In the genomic region with DNA sequence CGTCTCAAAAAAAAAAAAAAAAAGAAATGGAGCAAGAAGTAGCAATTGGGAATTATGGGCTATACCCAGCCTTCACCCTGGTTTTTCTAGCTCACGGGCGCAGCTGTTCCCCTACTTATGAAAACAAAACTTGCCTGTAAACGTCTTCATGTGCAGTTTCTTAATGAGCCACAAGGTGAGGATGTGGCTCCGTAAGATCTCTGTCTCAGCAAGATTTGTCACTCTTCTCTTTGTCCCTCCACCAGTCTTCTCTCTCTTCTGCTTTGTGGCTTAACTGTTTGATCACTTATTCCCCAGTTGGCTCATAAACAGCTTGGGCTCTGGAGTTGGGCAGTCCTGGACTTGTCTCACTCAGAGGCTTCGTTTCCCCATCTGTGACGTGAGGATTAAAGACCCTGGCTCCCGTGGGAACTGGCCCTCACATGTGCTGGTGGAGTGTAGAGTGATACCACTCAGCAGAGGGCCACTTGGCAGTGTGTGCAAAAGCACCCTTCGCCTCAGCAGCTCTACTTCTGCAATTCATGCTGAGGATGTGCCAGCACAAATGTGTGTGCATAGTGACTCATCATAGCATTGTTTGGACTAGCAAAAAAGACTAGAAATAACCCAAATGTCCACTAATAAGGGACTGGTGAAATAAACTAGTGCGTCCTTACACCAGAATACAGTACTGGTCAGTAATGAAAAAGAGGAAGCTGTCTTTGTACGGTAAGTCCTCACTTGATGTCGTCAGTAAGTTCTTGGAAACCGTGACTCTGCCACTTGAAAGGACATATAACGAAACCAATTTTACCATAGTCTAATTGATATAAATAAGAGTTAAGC, we compare ENCODE assay signal across 8 cellular contexts. TPM values are rescaled to one million over a fixed set of nuclear protein-coding genes. Genes with fewer than 3 reads are reported as not detected.
DNase-seq lines count a peak whose midpoint lies in the region; ATAC-seq, FAIRE-seq and TF ChIP-seq lines count a peak whose summit lies in the region.

No MANE protein-coding gene starts in this region.

- WGBS in HepG2 (ENCODE audit: low lambda C conversion rate): 88% methylated on average over 14 of the region's 14 CpGs

- H3K4me1 ChIP-seq in HepG2 (ENCODE audit: insufficient read depth, low read length): peaks cover 73% of the 10 kb centered on the region

- 0 out of 2 replicates have a peak, but pooled peaks have one; percentile 13 for TF ChIP-seq RAD21 in HepG2 (CRISPR knock-in tag; IDR thresholded peaks at IDR 0.05)

- H3K9me3 Mint-ChIP-seq in T-cell (no peaks in the 10 kb centered on the region), chondrocyte (ENCODE audit: low read depth) (no peaks in the 10 kb centered on the region)

- no peaks in the 10 kb centered on the region for H3K9me3 ChIP-seq in HepG2 (ENCODE audit: low read length)

- H3K36me3 Mint-ChIP-seq in T-cell: no peaks in the 10 kb centered on the region
- H3K36me3 Mint-ChIP-seq in chondrocyte (ENCODE audit: low read depth): no peaks in the 10 kb centered on the region

- H3K4me1 Mint-ChIP-seq in T-cell (peaks cover 47 to 68% (median 67%) of the 10 kb centered on the region in 3 donors), chondrocyte (ENCODE audit: low read depth) (peaks cover 49% of the 10 kb centered on the region)

- intact Hi-C loops in HepG2 (cut with micrococcal nuclease; ENCODE audit: unreplicated experiment): loop anchor here (1.0 kb wide), 1 partner anchor 122 kb away; no protein-coding TSS in a partner anchor

- no peak overlapping the region for H3K27ac ChIP-seq in HepG2 (ENCODE audit: extremely low read length, insufficient read depth, low read length)

- peaks cover 68% of the 10 kb centered on the region for H3K79me2 ChIP-seq in HepG2 (ENCODE audit: insufficient read depth, low read length)

- H3K27ac Mint-ChIP-seq in T-cell: peak overlapping the region in 1 of 2 donors; percentile 71
- H3K27ac Mint-ChIP-seq in chondrocyte (ENCODE audit: unreplicated experiment): peak overlapping the region; percentile 99

- no peak overlapping the region for H3K4me2 ChIP-seq in HepG2 (ENCODE audit: low read depth, low read length)

- peaks cover 4% of the 10 kb centered on the region for H4K20me1 ChIP-seq in HepG2 (ENCODE audit: insufficient read depth, low read length)

- H3K4me3 ChIP-seq in H7 (ENCODE audit: insufficient read depth, low read depth, low read length): no peak overlapping the region
- no peak overlapping the region for H3K4me3 ChIP-seq in HepG2 (replicated peaks in 1 of 3; ENCODE audit: insufficient read depth in 1 of 3, low read depth in 2 of 3, low read length in 3 of 3)

- peak; percentile 84 for TF ChIP-seq CTCF in chondrocyte (IDR thresholded peaks at IDR 0.05)
- peak; percentile 57 for TF ChIP-seq CTCF in HepG2 (CRISPR knock-in tag; IDR thresholded peaks at IDR 0.05)

- H3K4me3 Mint-ChIP-seq in T-cell (peak overlapping the region in 1 of 3 donors; percentile 49), chondrocyte (ENCODE audit: unreplicated experiment) (peak overlapping the region; percentile 50)

- no peak overlapping the region for H2AFZ ChIP-seq in HepG2 (ENCODE audit: low read length)

- BruUV-seq in HepG2 (replicated peaks; lab: Mats Ljungman, UMichigan): no TSS peak

- H3K36me3 ChIP-seq in H7 (replicated peaks; ENCODE audit: control insufficient read depth, insufficient read depth, low read length) (peaks cover 2% of the 10 kb centered on the region), HepG2 (replicated peaks in 1 of 2; ENCODE audit: control insufficient read depth in 1 of 2, insufficient read depth in 2 of 2, low read length in 2 of 2) (peaks cover 8 to 11% of the 10 kb centered on the region in 2 experiments)

- no peak for TF ChIP-seq POLR2A in HepG2 (IDR thresholded peaks at IDR 0.05; ENCODE audit: insufficient read depth in 1 of 2, low read depth in 2 of 2, low read length in 2 of 2)

- H3K27me3 Mint-ChIP-seq in T-cell (no peaks in the 10 kb centered on the region), chondrocyte (ENCODE audit: low read depth) (no peaks in the 10 kb centered on the region)

- in situ Hi-C loops in HepG2 (cut with HindIII; ENCODE audit: extremely low pct_ligation_motif_present, low pct_unique_long_range_greater_than_20kb): loop anchor here (25.0 kb wide), 1 partner anchor 497 kb away; no protein-coding TSS in a partner anchor

- peak; percentile 69 to 85 (median 72) for ATAC-seq in T-cell (replicated peaks in 1 of 4)
- ATAC-seq in HepG2: peak; percentile 50

- TF ChIP-seq EP300 in HepG2 (IDR thresholded peaks at IDR 0.05; ENCODE audit: low read depth in 2 of 2, low read length in 2 of 2) (0 out of 4 replicates have a peak, but pooled peaks of 1 of the 2 experiments have one; percentile 10), HepG2 (CRISPR knock-in tag; IDR thresholded peaks at IDR 0.05; ENCODE audit: borderline replicate concordance) (no peak)

- peak; percentile 68 for FAIRE-seq in HepG2 (lab: Jason Lieb, UNC)

- POLR2A ChIA-PET in T-cell (lab: Charles Lee): interaction anchor here (0.5 to 0.8 kb wide), 6 partner anchors 10 to 456 kb away, joined by 3 to 7 read pairs (median 3); no protein-coding TSS in a partner anchor
- POLR2A ChIA-PET in HepG2 (lab: Yijun Ruan, JAX): interaction anchor here (1.4 to 2.7 kb wide), 3 partner anchors 9 to 142 kb away, joined by 4 to 37 read pairs (median 8); partner anchors contain the start of genes CEP68 and RAB1A

- CTCF ChIA-PET in T-cell (lab: Charles Lee) (interaction anchor here (0.5 to 3.0 kb wide), 36 partner anchors 9 to 489 kb away, joined by 3 to 27 read pairs (median 3); partner anchors contain the start of genes CEP68 (in 2 of the 2), RAB1A (in 2 of the 2) and ACTR2 (in 1 of the 2)), HepG2 (lab: Yijun Ruan, JAX; ENCODE audit: low intra/inter-chr PET ratio, low total read pairs) (interaction anchor here (1.5 kb wide), 1 partner anchor 122 kb away, joined by 7 read pairs; no protein-coding TSS in a partner anchor)

- H3K27me3 ChIP-seq in H7 (ENCODE audit: control insufficient read depth, insufficient read depth, low read length) (no peaks in the 10 kb centered on the region), HepG2 (ENCODE audit: control insufficient read depth in 1 of 2, insufficient read depth in 2 of 2, low read length in 2 of 2) (no peaks in the 10 kb centered on the region)

- peak; percentile 41 for DNase-seq in activated naive CD4-positive, alpha-beta T cell treated with Interleukin-2 at 50 U/mL for 16 hours
- DNase-seq in activated naive CD4-positive, alpha-beta T cell (lab: John Stamatoyannopoulos, UW): no peak
- peak; percentile 65 for DNase-seq in H7
- DNase-seq in LHCN-M2 (ENCODE audit: low read depth): peak; percentile 95
- peak in 29 of 34 experiments; percentile 10 to 59 (median 34) for DNase-seq in T-cell
- no peak for DNase-seq in chondrocyte (ENCODE audit: low spot score)
- peak; percentile 36 for DNase-seq in HepG2 (ENCODE audit: low spot score)
- DNase-seq in stimulated activated naive CD4-positive, alpha-beta T cell treated with Interleukin-2 at 50 U/mL for 16 hours (lab: John Stamatoyannopoulos, UW): peak; percentile 19

- H3K9ac ChIP-seq in HepG2 (ENCODE audit: insufficient read depth, low read depth, low read length): no peak overlapping the region

TF ChIP-seq in HepG2, 621 proteins besides CTCF, POLR2A, EP300 and RAD21 (continues in another document):
- TF ChIP-seq RBM22 (optimal IDR thresholded peaks at IDR 0.05; ENCODE audit: low read length): peak; percentile 49
- TF ChIP-seq HOMEZ (CRISPR knock-in tag; IDR thresholded peaks at IDR 0.05; ENCODE audit: low read depth): no peak
- TF ChIP-seq FOXA1 (IDR thresholded peaks at IDR 0.05): no peak
- 0 out of 2 replicates have a peak, but pooled peaks have one; percentile 17 for TF ChIP-seq FOXA1 (CRISPR knock-in tag; IDR thresholded peaks at IDR 0.05)
- no peak for TF ChIP-seq BRCA1 (CRISPR knock-in tag; IDR thresholded peaks at IDR 0.05)
- no peak for TF ChIP-seq MED1 (CRISPR knock-in tag; IDR thresholded peaks at IDR 0.05)

RNA-seq across cellular contexts. Expression of gene CEP68, which starts 8.7 kb away (rescaled TPM):
- total RNA-seq in H7 (2014; rRNA removed; shearing (Covaris generic)): 10.3 and 15.1 TPM in 2 replicates
- total RNA-seq in LHCN-M2 (2014; rRNA removed) (8.4 and 10.3 TPM in 2 replicates), T-cell (10 to 100 TPM; 24.1 to 41.4 (median 37.4) TPM), chondrocyte (9.0 to 13.0 TPM (median 12.2 TPM) in 3 replicates), HepG2 (2016; rRNA removed; fragmentation: Illumina TruSeq; extraction: Trizol) (5.7 TPM in 2 replicates)
- polyA plus RNA-seq in LHCN-M2 (2012): 4.1 TPM
- 1.9 TPM in 2 replicates for total RNA-seq in HepG2 (2016; cell fraction: cytosol; rRNA removed; fragmentation: Illumina TruSeq; extraction: Trizol; ENCODE audit: low read depth)
- total RNA-seq in HepG2 (2016; cell fraction: insoluble cytoplasmic fraction; rRNA removed; fragmentation: Illumina TruSeq; extraction: Trizol): 5.6 and 6.0 TPM in 2 replicates
- 3.4 and 4.0 TPM in 2 replicates for total RNA-seq in HepG2 (2016; cell fraction: membrane; rRNA removed; fragmentation: Illumina TruSeq; extraction: Trizol)
- 7.9 and 8.3 TPM in 2 replicates for total RNA-seq in HepG2 (2016; cell fraction: nucleus; rRNA removed; fragmentation: Illumina TruSeq; extraction: Trizol)
- 9.3 and 12.5 TPM in 2 replicates for polyA plus RNA-seq in HepG2 (2011; rRNA removed)
- polyA plus RNA-seq in HepG2 (2011; cell fraction: cytosol; rRNA removed): 4.1 and 4.8 TPM in 2 replicates
- polyA plus RNA-seq in HepG2 (2011; cell fraction: nucleus; rRNA removed): 13.9 and 15.6 TPM in 2 replicates
- polyA plus RNA-seq in HepG2 (2012): 5.5 and 6.4 TPM in 2 replicates
- polyA plus RNA-seq in HepG2 (2016; cell fraction: cytosol; fragmentation: Illumina TruSeq; extraction: Trizol; ENCODE audit: low read depth): 1.7 and 2.8 TPM in 2 replicates
- polyA plus RNA-seq in HepG2 (2016; cell fraction: insoluble cytoplasmic fraction; fragmentation: Illumina TruSeq; extraction: Trizol; ENCODE audit: low read depth): 5.5 and 8.7 TPM in 2 replicates
- 3.2 and 3.8 TPM in 2 replicates for polyA plus RNA-seq in HepG2 (2016; cell fraction: membrane; fragmentation: Illumina TruSeq; extraction: Trizol; ENCODE audit: low read depth)
- 8.7 and 9.2 TPM in 2 replicates for polyA plus RNA-seq in HepG2 (2016; cell fraction: nucleus; fragmentation: Illumina TruSeq; extraction: Trizol; ENCODE audit: insufficient read depth, low read depth)
- polyA minus RNA-seq in HepG2 (2011; rRNA and poly(A)+ RNA removed; ENCODE audit: low replicate concordance): 8.4 and 44.8 TPM in 2 replicates
- 5.8 and 6.2 TPM in 2 replicates for polyA minus RNA-seq in HepG2 (2011; cell fraction: cytosol; rRNA and poly(A)+ RNA removed)
- 22.0 and 22.4 TPM in 2 replicates for polyA minus RNA-seq in HepG2 (2011; cell fraction: nucleus; rRNA and poly(A)+ RNA removed)

Comparison
In these comparisons a context has a peak if more than half of its experiments do, and no peak if none do; other contexts are left out.
1. DNase-seq: peak in activated naive CD4-positive, alpha-beta T cell treated with Interleukin-2 at 50 U/mL for 16 hours (single experiment), H7 (single experiment), LHCN-M2 (single experiment), T-cell (29 of 34), HepG2 (single experiment) and stimulated activated naive CD4-positive, alpha-beta T cell treated with Interleukin-2 at 50 U/mL for 16 hours (single experiment); none in activated naive CD4-positive, alpha-beta T cell (0 of 4) and chondrocyte (single experiment).